In the genomic region with DNA sequence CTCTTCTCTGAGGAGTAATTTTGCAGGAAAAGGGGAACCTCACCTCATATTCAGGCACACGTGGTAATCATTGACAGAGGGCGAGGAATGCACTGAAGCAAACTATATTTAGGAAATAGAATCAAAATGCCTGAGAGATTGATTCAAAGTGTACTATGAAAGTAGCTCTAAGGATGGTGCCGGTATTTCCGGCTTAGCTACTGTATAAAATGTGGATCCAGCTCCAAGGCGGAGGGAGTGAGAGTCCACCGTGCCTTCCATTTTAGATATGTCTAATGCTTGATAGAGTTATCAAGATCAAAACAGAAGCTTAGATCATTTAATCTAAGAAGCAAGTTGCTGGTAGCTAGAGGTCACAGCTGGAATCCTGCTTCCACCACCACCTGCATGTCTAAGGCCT, we compare ENCODE assay signal across 1 cellular context.
TF ChIP-seq lines count a peak whose summit lies in the region.

No MANE protein-coding gene starts in this region.

TF ChIP-seq in GM23338, 12 proteins besides CTCF, POLR2A, EP300 and RAD21 (continued from another document):
- no peak for TF ChIP-seq ZNF114 (CRISPR knock-in tag; IDR thresholded peaks at IDR 0.05)
- no peak for TF ChIP-seq JUNB (IDR thresholded peaks at IDR 0.05; ENCODE audit: unreplicated experiment)
- TF ChIP-seq ZNF462 (CRISPR knock-in tag; IDR thresholded peaks at IDR 0.05), result no peak
- no peak for TF ChIP-seq EZH2 (IDR thresholded peaks at IDR 0.05; ENCODE audit: low read depth, unreplicated experiment)
- no peak for TF ChIP-seq EZH2phosphoT487 (IDR thresholded peaks at IDR 0.05; ENCODE audit: unreplicated experiment)
- TF ChIP-seq NANOG (IDR thresholded peaks at IDR 0.05; ENCODE audit: borderline replicate concordance), result no peak
TF ChIP-seq in GM23338: peak in this region for 0.
